ENCODE assay signal across 1 cellular context in genomic region chr17:79932907-79933306, GRCh38.
TF ChIP-seq lines count a peak whose summit lies in the region.

No MANE protein-coding gene starts in this region.

TF ChIP-seq in GM23338, 12 proteins besides CTCF, POLR2A, EP300 and RAD21 (continued from another document):
- TF ChIP-seq ZNF331 (CRISPR knock-in tag; IDR thresholded peaks at IDR 0.05; ENCODE audit: low read depth) (no peak), POLR2AphosphoS5 (IDR thresholded peaks at IDR 0.05; ENCODE audit: low read depth) (no peak; the same call in none of the 2 replicates), STAT1 (IDR thresholded peaks at IDR 0.05; ENCODE audit: unreplicated experiment) (no peak), ETS1 (IDR thresholded peaks at IDR 0.05) (no peak), ZNF462 (CRISPR knock-in tag; IDR thresholded peaks at IDR 0.05) (no peak), REST (IDR thresholded peaks at IDR 0.05; ENCODE audit: unreplicated experiment) (no peak), NANOG (IDR thresholded peaks at IDR 0.05; ENCODE audit: borderline replicate concordance) (no peak), JUNB (IDR thresholded peaks at IDR 0.05; ENCODE audit: unreplicated experiment) (no peak)
